23 cellular contexts compared by ENCODE assay signal in genomic region chr20:19487420-19487819, GRCh38.
"Had no signal": no experiment of that assay in that cellular context is flagged by ENCODE, and none has a peak within 500 bp of the region (broad histone marks: within the 10 kb centered on the region; RNA-seq: fewer than 3 reads in every experiment).

No MANE protein-coding gene starts in this region.

- H3K36me3 ChIP-seq: esophagus squamous epithelium, gastrocnemius medialis, heart right ventricle, left lung, lower lobe of right lung had no signal

- H3K27me3 ChIP-seq: esophagus squamous epithelium, gastrocnemius medialis, left lung had no signal

- H3K4me3 ChIP-seq: coronary artery, esophagus squamous epithelium, gastrocnemius medialis, heart right ventricle, left lung, lower lobe of right lung, mucosa of descending colon had no signal

- H3K27ac ChIP-seq: coronary artery, epithelial cell of prostate, esophagus squamous epithelium, gastrocnemius medialis, heart right ventricle, left lung, lower lobe of right lung had no signal

- DNase-seq: effector CD8-positive, alpha-beta T cell; effector memory CD8-positive, alpha-beta T cell; endodermal cell; erythroblast; esophagus squamous epithelium; foreskin fibroblast; foreskin melanocyte; gastrocnemius medialis; glutamatergic neuron; head of caudate nucleus; heart right ventricle; hippocampal formation; left cardiac atrium; left lung; left ventricle myocardium superior; lower lobe of right lung; mesenchymal stem cell; mucosa of descending colon; naive B cell; naive thymus-derived CD8-positive, alpha-beta T cell had no signal

- H3K4me1 ChIP-seq: esophagus squamous epithelium, heart right ventricle, left lung, lower lobe of right lung had no signal

- ATAC-seq: effector memory CD8-positive, alpha-beta T cell; esophagus mucosa; gastrocnemius medialis; heart right ventricle; left cardiac atrium; left lung; left ventricle myocardium superior; lower lobe of right lung; mucosa of descending colon; naive thymus-derived CD8-positive, alpha-beta T cell had no signal

- H3K9me3 ChIP-seq: esophagus squamous epithelium, gastrocnemius medialis, heart right ventricle, left lung, lower lobe of right lung, mucosa of descending colon had no signal
